ENCODE assay signal across 10 cellular contexts in the genomic region with DNA sequence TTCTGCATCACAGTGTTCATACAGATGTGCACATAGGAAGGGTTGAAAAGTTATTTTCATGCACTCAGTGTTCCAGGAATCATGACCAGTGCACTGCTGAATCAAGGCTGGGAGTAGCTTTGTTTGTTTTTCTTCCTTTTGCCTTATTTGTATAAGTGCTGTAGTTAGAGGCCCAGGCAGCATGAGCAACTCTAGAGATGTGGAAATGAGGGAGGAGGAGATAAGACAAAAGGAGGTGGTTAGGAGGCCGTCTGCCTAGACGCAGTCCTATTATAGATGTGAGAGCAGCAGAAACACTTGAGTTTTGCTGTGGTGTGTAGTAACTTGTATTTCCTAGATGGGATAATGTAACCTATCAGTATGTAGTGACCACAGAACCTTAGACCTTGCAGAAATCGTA.
DNase-seq lines count a peak whose midpoint lies in the region; TF ChIP-seq lines count a peak whose summit lies in the region.
"Had no signal": no experiment of that assay in that cellular context is flagged by ENCODE, and none has a peak within 500 bp of the region (broad histone marks: within the 10 kb centered on the region; RNA-seq: fewer than 3 reads in every experiment).

No MANE protein-coding gene starts in this region.

- intact Hi-C loops in activated CD4-positive, alpha-beta T cell treated with anti-CD3 and anti-CD28 coated beads, Interleukin-2, amount 10 ng/mL, durations not matched to agents 24 days and 14 days (cut with micrococcal nuclease), result no loop called here

- no peaks in the 10 kb centered on the region for H3K36me3 Mint-ChIP-seq in T-helper 2 cell treated with Interferon-gamma antibody and Interleukin-4, amounts not matched to agents 5 μg/mL and 100 μg/mL, for 36 hours (ENCODE audit: low read depth)
- no peaks in the 10 kb centered on the region for H3K36me3 Mint-ChIP-seq in activated CD4-positive, alpha-beta T cell treated with anti-CD3 and anti-CD28 coated beads, Interleukin-2, amount 10 ng/mL, durations not matched to agents 24 days and 14 days (ENCODE audit: low read depth)

- peak; percentile 46 for DNase-seq in BJ (ENCODE audit: low read depth)
- DNase-seq in NCI-H526 (lab: John Stamatoyannopoulos, UW), result peak; percentile 11 to 16
- peak; percentile 70 to 73 for DNase-seq in erythroblast (lab: John Stamatoyannopoulos, UW)
- no peak for DNase-seq in T-helper 2 cell treated with Interferon-gamma antibody and Interleukin-4, amounts not matched to agents 5 μg/mL and 100 μg/mL, for 36 hours (ENCODE audit: low spot score)
- no peak for DNase-seq in suprapubic skin (ENCODE audit: low spot score in 2 of 2)
- DNase-seq in activated CD4-positive, alpha-beta T cell treated with anti-CD3 and anti-CD28 coated beads, Interleukin-2, amount 10 ng/mL, durations not matched to agents 24 days and 14 days, result no peak
- no peak for DNase-seq in cerebellar cortex (ENCODE audit: low spot score)
- DNase-seq: NCI-H1092 treated with DMSO at 0.1 percent for 48 hours had no signal

- H3K27ac ChIP-seq in muscle layer of duodenum (ENCODE audit: low read length), result peak overlapping the region; percentile 85
- no peak overlapping the region for H3K27ac ChIP-seq in suprapubic skin
- H3K27ac ChIP-seq: prostate gland had no signal

- CTCF ChIA-PET in BJ (lab: Yijun Ruan, JAX), result no interaction called here

- H3K27me3 Mint-ChIP-seq in T-helper 2 cell treated with Interferon-gamma antibody and Interleukin-4, amounts not matched to agents 5 μg/mL and 100 μg/mL, for 36 hours (ENCODE audit: low read depth), result peaks cover 2% of the 10 kb centered on the region
- peaks cover 1% of the 10 kb centered on the region for H3K27me3 Mint-ChIP-seq in activated CD4-positive, alpha-beta T cell treated with anti-CD3 and anti-CD28 coated beads, Interleukin-2, amount 10 ng/mL, durations not matched to agents 24 days and 14 days

- TF ChIP-seq CTCF in BJ (IDR thresholded peaks at IDR 0.05; ENCODE audit: insufficient read depth, low read depth, low read length) (no peak), suprapubic skin (IDR thresholded peaks at IDR 0.05) (no peak)

- no peak overlapping the region for H3K27ac Mint-ChIP-seq in T-helper 2 cell treated with Interferon-gamma antibody and Interleukin-4, amounts not matched to agents 5 μg/mL and 100 μg/mL, for 36 hours
- H3K27ac Mint-ChIP-seq in activated CD4-positive, alpha-beta T cell treated with anti-CD3 and anti-CD28 coated beads, Interleukin-2, amount 10 ng/mL, durations not matched to agents 24 days and 14 days, result no peak overlapping the region

- H3K4me3 ChIP-seq in BJ (ENCODE audit: low read depth, low read length) (no peak overlapping the region), muscle layer of duodenum (ENCODE audit: low read depth in 1 of 2, low read length in 2 of 2) (no peak overlapping the region), suprapubic skin (no peak overlapping the region)
- H3K4me3 ChIP-seq: prostate gland had no signal

- no peaks in the 10 kb centered on the region for H3K9me3 ChIP-seq in muscle layer of duodenum (ENCODE audit: control insufficient read depth in 1 of 2, low read length in 2 of 2)
- H3K9me3 ChIP-seq in suprapubic skin, result no peaks in the 10 kb centered on the region
- H3K9me3 ChIP-seq: prostate gland had no signal

- TF ChIP-seq POLR2A in erythroblast (IDR thresholded peaks at IDR 0.05; ENCODE audit: low read length) (no peak), suprapubic skin (IDR thresholded peaks at IDR 0.05) (no peak)

- peaks cover 11 to 19% of the 10 kb centered on the region in 2 donors for H3K4me1 ChIP-seq in muscle layer of duodenum (ENCODE audit: control insufficient read depth in 1 of 2, insufficient read depth in 2 of 2, low read length in 2 of 2)
- H3K4me1 ChIP-seq in suprapubic skin, result peaks cover 12% of the 10 kb centered on the region
- H3K4me1 ChIP-seq: prostate gland had no signal

- H3K4me1 Mint-ChIP-seq in T-helper 2 cell treated with Interferon-gamma antibody and Interleukin-4, amounts not matched to agents 5 μg/mL and 100 μg/mL, for 36 hours (ENCODE audit: low read depth), result no peaks in the 10 kb centered on the region
- H3K4me1 Mint-ChIP-seq in activated CD4-positive, alpha-beta T cell treated with anti-CD3 and anti-CD28 coated beads, Interleukin-2, amount 10 ng/mL, durations not matched to agents 24 days and 14 days, result peaks cover 3% of the 10 kb centered on the region

- H3K27me3 ChIP-seq in BJ (ENCODE audit: control insufficient read depth, insufficient read depth, low read length) (no peaks in the 10 kb centered on the region), muscle layer of duodenum (ENCODE audit: low read depth, low read length) (no peaks in the 10 kb centered on the region), suprapubic skin (no peaks in the 10 kb centered on the region)

- TF ChIP-seq EP300 in suprapubic skin (IDR thresholded peaks at IDR 0.05), result no peak

- H3K4me3 Mint-ChIP-seq in T-helper 2 cell treated with Interferon-gamma antibody and Interleukin-4, amounts not matched to agents 5 μg/mL and 100 μg/mL, for 36 hours, result no peak overlapping the region
- no peak overlapping the region for H3K4me3 Mint-ChIP-seq in activated CD4-positive, alpha-beta T cell treated with anti-CD3 and anti-CD28 coated beads, Interleukin-2, amount 10 ng/mL, durations not matched to agents 24 days and 14 days

- no peaks in the 10 kb centered on the region for H3K9me3 Mint-ChIP-seq in T-helper 2 cell treated with Interferon-gamma antibody and Interleukin-4, amounts not matched to agents 5 μg/mL and 100 μg/mL, for 36 hours
- H3K9me3 Mint-ChIP-seq in activated CD4-positive, alpha-beta T cell treated with anti-CD3 and anti-CD28 coated beads, Interleukin-2, amount 10 ng/mL, durations not matched to agents 24 days and 14 days, result no peaks in the 10 kb centered on the region

- POLR2A ChIA-PET in BJ (lab: Charles Lee), result no interaction called here

- 83% methylated on average over 3 of the region's 3 CpGs for WGBS in suprapubic skin

- H3K36me3 ChIP-seq in BJ (ENCODE audit: control insufficient read depth, insufficient read depth, low read length) (no peaks in the 10 kb centered on the region), muscle layer of duodenum (ENCODE audit: control insufficient read depth in 1 of 2, insufficient read depth in 2 of 2, low read length in 2 of 2) (no peaks in the 10 kb centered on the region), suprapubic skin (no peaks in the 10 kb centered on the region)
- H3K36me3 ChIP-seq: prostate gland had no signal

Comparison
In these comparisons a context has a peak if more than half of its experiments do, and no peak if none do; other contexts are left out.
1. DNase-seq: peak in BJ (single experiment), NCI-H526 (2 of 2) and erythroblast (2 of 2); none in T-helper 2 cell treated with Interferon-gamma antibody and Interleukin-4, amounts not matched to agents 5 μg/mL and 100 μg/mL, for 36 hours (single experiment), suprapubic skin (0 of 2), activated CD4-positive, alpha-beta T cell treated with anti-CD3 and anti-CD28 coated beads, Interleukin-2, amount 10 ng/mL, durations not matched to agents 24 days and 14 days (single experiment) and cerebellar cortex (single experiment).